In the genomic region with DNA sequence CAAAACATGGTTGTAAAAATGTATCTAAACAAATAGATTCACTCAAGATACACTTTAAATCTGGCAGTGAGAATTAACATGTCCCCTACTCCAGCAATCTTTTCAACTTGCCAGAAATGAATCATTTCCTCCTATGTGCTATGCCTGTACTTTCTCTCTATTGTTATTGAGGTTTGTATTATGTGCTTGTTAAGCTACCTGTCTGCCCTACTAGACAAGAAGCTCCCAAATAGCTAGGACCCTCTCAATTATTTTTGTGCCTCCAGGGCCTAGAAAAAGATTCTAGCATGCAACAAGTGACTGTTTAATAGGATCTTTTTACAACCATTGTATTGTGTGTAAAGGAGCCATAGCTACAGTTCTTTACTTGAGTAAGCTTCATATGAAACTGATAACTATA, we compare ENCODE assay signal across 9 cellular contexts. TPM values are rescaled to one million over a fixed set of nuclear protein-coding genes. Genes with fewer than 3 reads are reported as not detected.
DNase-seq lines count a peak whose midpoint lies in the region; ATAC-seq and TF ChIP-seq lines count a peak whose summit lies in the region.
"Had no signal": no experiment of that assay in that cellular context is flagged by ENCODE, and none has a peak within 500 bp of the region (broad histone marks: within the 10 kb centered on the region; RNA-seq: fewer than 3 reads in every experiment).

No MANE protein-coding gene starts in this region.

- H3K36me3 ChIP-seq in ACC112 (ENCODE audit: insufficient read depth, low read length), result no peaks in the 10 kb centered on the region
- H3K36me3 ChIP-seq in tibial nerve, result no peaks in the 10 kb centered on the region

- TF ChIP-seq EP300 in tibial nerve (IDR thresholded peaks at IDR 0.05), result no peak

- no peaks in the 10 kb centered on the region for H3K9me3 ChIP-seq in tibial nerve

- TF ChIP-seq POLR2A in erythroblast (IDR thresholded peaks at IDR 0.05; ENCODE audit: low read length) (no peak), tibial nerve (IDR thresholded peaks at IDR 0.05) (no peak)

- H3K4me1 ChIP-seq in ACC112 (ENCODE audit: control insufficient read depth, insufficient read depth, low read length, unreplicated experiment) (peaks cover 14% of the 10 kb centered on the region), tibial nerve (peaks cover 0 to 38% (median 0%) of the 10 kb centered on the region in 4 donors)

- H3K27ac ChIP-seq in ACC112 (ENCODE audit: low read depth, low read length) (peak overlapping the region; percentile 41), tibial nerve (peak overlapping the region in 2 of 4 donors; percentile 96 to 99)

- peak; percentile 34 for ATAC-seq in GM18858 (IDR thresholded peaks at IDR 0.05; ENCODE audit: unreplicated experiment)
- peak; percentile 28 for ATAC-seq in HG03565 (IDR thresholded peaks at IDR 0.05; ENCODE audit: unreplicated experiment)
- no peak for ATAC-seq in HG03045 (IDR thresholded peaks at IDR 0.05; ENCODE audit: unreplicated experiment)

- no peak overlapping the region for H2AFZ ChIP-seq in ACC112 (ENCODE audit: low read length, unreplicated experiment)

- H3K4me3 ChIP-seq in ACC112 (ENCODE audit: low read depth, low read length), result peak overlapping the region; percentile 65
- H3K4me3 ChIP-seq in choroid plexus epithelial cell (ENCODE audit: low read depth, low read length), result no peak overlapping the region
- no peak overlapping the region for H3K4me3 ChIP-seq in tibial nerve

- peaks cover 25% of the 10 kb centered on the region for H3K79me2 ChIP-seq in ACC112 (ENCODE audit: control insufficient read depth, insufficient read depth, low read length, unreplicated experiment)

- no peaks in the 10 kb centered on the region for H3K27me3 ChIP-seq in ACC112 (ENCODE audit: insufficient read depth, low read length)
- peaks cover 0 to 3% of the 10 kb centered on the region in 2 donors for H3K27me3 ChIP-seq in tibial nerve

- peak; percentile 35 for DNase-seq in choroid plexus epithelial cell (ENCODE audit: low read depth)
- no peak for DNase-seq in erythroblast (lab: John Stamatoyannopoulos, UW)
- DNase-seq in tibial nerve (ENCODE audit: low spot score in 2 of 2), result no peak
- DNase-seq in NCI-H2081 (lab: John Stamatoyannopoulos, UW), result no peak
- DNase-seq: Right ventricle myocardium superior had no signal

- TF ChIP-seq CTCF in choroid plexus epithelial cell (conservative IDR thresholded peaks at IDR 0.05; ENCODE audit: low read depth, low read length) (no peak), tibial nerve (IDR thresholded peaks at IDR 0.05) (no peak)

RNA-seq across cellular contexts. Expression of a gene that starts 3.5 kb away (rescaled TPM):
- total RNA-seq in tibial nerve, result 10 to 100 TPM; 27.7 to 88.5 (median 49.1) TPM

RNA-seq across cellular contexts. Expression of a gene that starts 31.6 kb away (rescaled TPM):
- 1 to 10 TPM in 1 of 4 donors, under 1 TPM in 3; 0.21 to 2.2 (median 0.59) TPM for total RNA-seq in tibial nerve

RNA-seq across cellular contexts. Expression of a gene that starts 33.1 kb away (rescaled TPM):
- 10 to 100 TPM; 63.3 to 83.4 (median 72.4) TPM for total RNA-seq in tibial nerve
